8 cellular contexts compared by ENCODE assay signal in genomic region chr10:13298748-13299436, GRCh38. TPM values are rescaled to one million over a fixed set of nuclear protein-coding genes. Genes with fewer than 3 reads are reported as not detected.
A peak's percentile ranks its signal among the peaks of the same experiment; 100 is the strongest.
DNase-seq lines count a peak whose midpoint lies in the region; ATAC-seq and TF ChIP-seq lines count a peak whose summit lies in the region.

No MANE protein-coding gene starts in this region.

- peaks cover 15% of the 10 kb centered on the region for H3K36me3 ChIP-seq in right atrium auricular region
- H3K36me3 ChIP-seq in vagina = peaks cover 0 to 9% of the 10 kb centered on the region in 2 donors

- H3K9me3 ChIP-seq in right atrium auricular region (no peaks in the 10 kb centered on the region), mononuclear cell (ENCODE audit: low read depth, low read length) (no peaks in the 10 kb centered on the region), vagina (no peaks in the 10 kb centered on the region)

- no peaks in the 10 kb centered on the region for H3K27me3 Mint-ChIP-seq in MCF 10A (ENCODE audit: insufficient read depth, unreplicated experiment)

- TF ChIP-seq CTCF in right atrium auricular region (IDR thresholded peaks at IDR 0.05) (no peak), MCF 10A (IDR thresholded peaks at IDR 0.05; ENCODE audit: unreplicated experiment) (no peak), vagina (IDR thresholded peaks at IDR 0.05) (no peak)

- H3K4me1 ChIP-seq in right atrium auricular region (peaks cover 0 to 32% of the 10 kb centered on the region in 2 donors), mononuclear cell (ENCODE audit: insufficient read depth, low read length) (peaks cover 29% of the 10 kb centered on the region), vagina (peaks cover 17% of the 10 kb centered on the region)

- H3K27ac Mint-ChIP-seq in MCF 10A (ENCODE audit: low read depth, unreplicated experiment) = no peak overlapping the region

- POLR2A ChIA-PET in MCF 10A (lab: Yijun Ruan, JAX) = interaction anchor here (0.6 to 2.3 kb wide), 13 partner anchors 12 to 613 kb away, joined by 3 to 13 read pairs (median 5); partner anchors contain the start of genes OPTN and PRPF18

- no peaks in the 10 kb centered on the region for H3K9me3 Mint-ChIP-seq in MCF 10A (ENCODE audit: unreplicated experiment)

- no peak for ATAC-seq in Right ventricle myocardium inferior

- no peaks in the 10 kb centered on the region for H3K27me3 ChIP-seq in right atrium auricular region
- no peaks in the 10 kb centered on the region for H3K27me3 ChIP-seq in mononuclear cell (ENCODE audit: insufficient read depth, low read length)
- H3K27me3 ChIP-seq in vagina = no peaks in the 10 kb centered on the region

- no peak for TF ChIP-seq POLR2A in vagina (IDR thresholded peaks at IDR 0.05)

- intact Hi-C loops in Right ventricle myocardium inferior (cut with DNase I) = loop anchor here (5.0 kb wide), 1 partner anchor 197 kb away; the partner anchor contains the start of gene OPTN
- intact Hi-C loops in MCF 10A (cut with micrococcal nuclease) = no loop called here
- intact Hi-C loops in vagina (cut with DNase I) = no loop called here

- peak overlapping the region; percentile 80 for H3K4me3 Mint-ChIP-seq in MCF 10A (ENCODE audit: unreplicated experiment)

- CTCF ChIA-PET in MCF 10A (lab: Yijun Ruan, JAX) = interaction anchor here (0.5 to 2.2 kb wide), 5 partner anchors 12 to 138 kb away, joined by 3 to 11 read pairs (median 4); no protein-coding TSS in a partner anchor

- H3K4me1 Mint-ChIP-seq in MCF 10A (ENCODE audit: insufficient read depth, unreplicated experiment) = peaks cover 5% of the 10 kb centered on the region

- DNase-seq in right atrium auricular region (ENCODE audit: low spot score) (no peak), Right ventricle myocardium inferior (ENCODE audit: missing footprints) (no peak), MCF 10A (ENCODE audit: unreplicated experiment) (no peak), vagina (ENCODE audit: extremely low spot score in 2 of 2) (no peak), OCI-M2 (lab: John Stamatoyannopoulos, UW; ENCODE audit: unreplicated experiment) (no peak), NCI-H1694 treated with DMSO at 0.1 percent for 48 hours (lab: John Stamatoyannopoulos, UW) (no peak), NCI-H446 (lab: John Stamatoyannopoulos, UW) (no peak)

- peak overlapping the region; percentile 100 for H3K27ac ChIP-seq in right atrium auricular region
- H3K27ac ChIP-seq in vagina = peak overlapping the region; percentile 95

- peak overlapping the region; percentile 85 to 97 for H3K4me3 ChIP-seq in right atrium auricular region
- peak overlapping the region; percentile 69 for H3K4me3 ChIP-seq in mononuclear cell (ENCODE audit: low read length)
- H3K4me3 ChIP-seq in vagina = peak overlapping the region; percentile 71 to 90

- no TSS peak for BruUV-seq in MCF 10A (replicated peaks; lab: Mats Ljungman, UMichigan)

- H3K36me3 Mint-ChIP-seq in MCF 10A (ENCODE audit: insufficient read depth, unreplicated experiment) = no peaks in the 10 kb centered on the region

RNA-seq across cellular contexts. Expression of gene PHYH, which starts 1.0 kb away (rescaled TPM):
- total RNA-seq in right atrium auricular region (10 to 100 TPM; 44.6 to 89.1 TPM), Right ventricle myocardium inferior (177 TPM), MCF 10A (2022) (9.8 and 13.7 TPM in 2 replicates), mononuclear cell (8.3 TPM), vagina (15.2 TPM)

RNA-seq across cellular contexts. Expression of gene SEPHS1, which starts 49.2 kb away (rescaled TPM):
- total RNA-seq in right atrium auricular region = 10 to 100 TPM; 20.7 to 22.8 TPM
- 30.3 TPM for total RNA-seq in Right ventricle myocardium inferior
- total RNA-seq in MCF 10A (2022) = 44.8 and 60.8 TPM in 2 replicates
- total RNA-seq in mononuclear cell = 14.6 TPM
- total RNA-seq in vagina = 26.8 TPM
